ENCODE assay signal across 22 cellular contexts in the genomic region with DNA sequence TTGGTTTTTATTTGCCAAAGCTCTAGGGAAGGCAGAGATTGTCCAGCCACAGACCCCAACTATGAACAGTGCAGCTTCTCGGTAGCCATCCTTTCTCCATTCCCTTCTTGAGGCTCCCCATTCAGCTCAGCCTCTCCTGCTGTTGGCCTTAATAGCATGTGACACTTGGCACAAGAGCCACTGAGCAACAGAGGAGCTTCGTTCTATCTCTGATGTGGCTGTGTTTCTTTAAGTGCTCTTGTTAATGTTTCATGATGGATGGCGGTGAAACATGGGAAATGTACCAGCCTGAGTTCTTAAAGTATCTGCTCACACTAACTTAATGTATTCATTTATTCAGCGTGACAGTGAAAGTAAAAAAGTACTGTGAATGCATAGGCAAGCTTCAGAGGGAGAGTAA.
"Had no signal": no experiment of that assay in that cellular context is flagged by ENCODE, and none has a peak within 500 bp of the region (broad histone marks: within the 10 kb centered on the region; RNA-seq: fewer than 3 reads in every experiment).

No MANE protein-coding gene starts in this region.

- H3K27ac Mint-ChIP-seq: activated CD4-positive, alpha-beta memory T cell treated with anti-CD3 and anti-CD28 coated beads for 36 hours; activated naive CD8-positive, alpha-beta T cell treated with anti-CD3 and anti-CD28 coated beads for 36 hours; endodermal cell; mesothelial cell of epicardium; natural killer cell; stimulated activated memory B cell treated with anti-CD40 and anti-IgM and Interleukin-4, amounts not matched to agents 10 μg/mL and 1 μg/mL and 100 μg/mL, for 72 hours; T-helper 1 cell treated with Interleukin-12 subunit alpha and Interleukin-12 subunit beta and Interleukin-4 antibody, amounts not matched to agents 30 μg/mL and 1 μg/mL, for 36 hours had no signal

- H3K27me3 ChIP-seq: gastroesophageal sphincter, right lobe of liver, upper lobe of left lung had no signal

- H3K4me3 Mint-ChIP-seq: activated CD4-positive, alpha-beta memory T cell treated with anti-CD3 and anti-CD28 coated beads for 36 hours; activated naive CD8-positive, alpha-beta T cell treated with anti-CD3 and anti-CD28 coated beads for 36 hours; endodermal cell; mesothelial cell of epicardium; natural killer cell; stimulated activated memory B cell treated with anti-CD40 and anti-IgM and Interleukin-4, amounts not matched to agents 10 μg/mL and 1 μg/mL and 100 μg/mL, for 72 hours; T-helper 1 cell treated with Interleukin-12 subunit alpha and Interleukin-12 subunit beta and Interleukin-4 antibody, amounts not matched to agents 30 μg/mL and 1 μg/mL, for 36 hours had no signal

- H3K36me3 Mint-ChIP-seq: activated CD4-positive, alpha-beta memory T cell treated with anti-CD3 and anti-CD28 coated beads for 36 hours; activated naive CD8-positive, alpha-beta T cell treated with anti-CD3 and anti-CD28 coated beads for 36 hours; mesothelial cell of epicardium; natural killer cell; stimulated activated memory B cell treated with anti-CD40 and anti-IgM and Interleukin-4, amounts not matched to agents 10 μg/mL and 1 μg/mL and 100 μg/mL, for 72 hours had no signal

- H3K4me1 ChIP-seq: lower lobe of right lung, prostate gland, right lobe of liver had no signal

- H3K27me3 Mint-ChIP-seq: activated naive CD8-positive, alpha-beta T cell treated with anti-CD3 and anti-CD28 coated beads for 36 hours had no signal

- H3K36me3 ChIP-seq: gastroesophageal sphincter, lower lobe of right lung, prostate gland, right lobe of liver, upper lobe of left lung had no signal

- H3K4me1 Mint-ChIP-seq: activated naive CD8-positive, alpha-beta T cell treated with anti-CD3 and anti-CD28 coated beads for 36 hours; natural killer cell; stimulated activated memory B cell treated with anti-CD40 and anti-IgM and Interleukin-4, amounts not matched to agents 10 μg/mL and 1 μg/mL and 100 μg/mL, for 72 hours had no signal

- H3K9me3 Mint-ChIP-seq: activated CD4-positive, alpha-beta memory T cell treated with anti-CD3 and anti-CD28 coated beads for 36 hours; endodermal cell; mesothelial cell of epicardium; natural killer cell; T-helper 1 cell treated with Interleukin-12 subunit alpha and Interleukin-12 subunit beta and Interleukin-4 antibody, amounts not matched to agents 30 μg/mL and 1 μg/mL, for 36 hours had no signal

- DNase-seq: activated CD4-positive, alpha-beta memory T cell treated with anti-CD3 and anti-CD28 coated beads for 36 hours; activated CD4-positive, alpha-beta T cell treated with anti-CD3 and anti-CD28 coated beads for 4 hours; activated CD4-positive, CD25-positive, alpha-beta regulatory T cell; activated naive CD4-positive, alpha-beta T cell treated with Interleukin-2 at 50 U/mL for 16 hours; activated naive CD8-positive, alpha-beta T cell treated with anti-CD3 and anti-CD28 coated beads for 36 hours; activated T-cell treated with anti-CD3 and anti-CD28 coated beads, Interleukin-2, amount 50 U/mL, for 48 hours; cerebellar nuclear complex; cortex of kidney; endodermal cell; head of caudate nucleus; hypothalamus; lower lobe of right lung; natural killer cell; right lobe of liver; stimulated activated CD4-positive, alpha-beta T cell treated with anti-CD3 and anti-CD28 coated beads, Interleukin-2, amount 100 ng/mL, for 24 hours; T1000; upper lobe of left lung had no signal

- H3K4me3 ChIP-seq: gastroesophageal sphincter, lower lobe of right lung, prostate gland, right lobe of liver, upper lobe of left lung had no signal

- ATAC-seq: gastroesophageal sphincter; lower lobe of right lung; natural killer cell; right lobe of liver; stimulated activated memory B cell treated with anti-CD40 and anti-IgM and Interleukin-4, amounts not matched to agents 10 μg/mL and 1 μg/mL and 100 μg/mL, for 72 hours had no signal

- H3K9me3 ChIP-seq: gastroesophageal sphincter, lower lobe of right lung, prostate gland, right lobe of liver, upper lobe of left lung had no signal

- H3K27ac ChIP-seq: gastroesophageal sphincter, lower lobe of right lung, prostate gland, right lobe of liver, upper lobe of left lung had no signal
